Comparison of ENCODE assay signal across 8 cellular contexts in genomic region chr10:97792058-97792721, GRCh38. TPM values are rescaled to one million over a fixed set of nuclear protein-coding genes. Genes with fewer than 3 reads are reported as not detected.
DNase-seq lines count a peak whose midpoint lies in the region; ATAC-seq and TF ChIP-seq lines count a peak whose summit lies in the region.

No MANE protein-coding gene starts in this region.

- TF ChIP-seq CTCF in upper lobe of left lung (IDR thresholded peaks at IDR 0.05) = peak; percentile 84 to 88 (median 86)

- no peak overlapping the region for H4K91ac ChIP-seq in trophoblast cell (ENCODE audit: low read depth, low read length)

- H3K4me2 ChIP-seq in trophoblast cell (ENCODE audit: low read length) = no peak overlapping the region

- H3K36me3 ChIP-seq in trophoblast cell (ENCODE audit: control insufficient read depth in 1 of 2, insufficient read depth in 2 of 2, low read length in 2 of 2) (no peaks in the 10 kb centered on the region), upper lobe of left lung (no peaks in the 10 kb centered on the region)

- no peak overlapping the region for H3K23ac ChIP-seq in trophoblast cell (ENCODE audit: low read length)

- H3K4me3 ChIP-seq in trophoblast cell (ENCODE audit: low read depth, low read length) = no peak overlapping the region
- H3K4me3 ChIP-seq in upper lobe of left lung = no peak overlapping the region

- no peak overlapping the region for H2BK120ac ChIP-seq in trophoblast cell (ENCODE audit: insufficient read depth, low read length, poor library complexity)

- H3K79me1 ChIP-seq in trophoblast cell (ENCODE audit: low read length) = no peaks in the 10 kb centered on the region

- TF ChIP-seq EP300 in upper lobe of left lung (IDR thresholded peaks at IDR 0.05) = no peak

- H3K9ac ChIP-seq in trophoblast cell (ENCODE audit: low read length) = no peak overlapping the region

- no peak overlapping the region for H2BK12ac ChIP-seq in trophoblast cell (ENCODE audit: low read length)

- H2BK5ac ChIP-seq in trophoblast cell (ENCODE audit: low read depth, low read length, poor library complexity) = no peak overlapping the region

- H3K14ac ChIP-seq in trophoblast cell (ENCODE audit: low read length) = no peak overlapping the region

- no peak overlapping the region for H4K12ac ChIP-seq in trophoblast cell (ENCODE audit: low read depth, low read length)

- no peak overlapping the region for H3K18ac ChIP-seq in trophoblast cell (ENCODE audit: low read length)

- no peak for TF ChIP-seq POLR2A in upper lobe of left lung (IDR thresholded peaks at IDR 0.05)

- no peak overlapping the region for H3K27ac ChIP-seq in trophoblast cell (ENCODE audit: low read depth, low read length)
- H3K27ac ChIP-seq in upper lobe of left lung = no peak overlapping the region

- H3K4me1 ChIP-seq in trophoblast cell (ENCODE audit: control insufficient read depth in 1 of 2, insufficient read depth in 2 of 2, low read length in 2 of 2) = no peaks in the 10 kb centered on the region
- peaks cover 6 to 18% (median 14%) of the 10 kb centered on the region in 4 donors for H3K4me1 ChIP-seq in upper lobe of left lung

- H3K9me3 ChIP-seq in trophoblast cell (ENCODE audit: insufficient read depth, low read depth, low read length) = peaks cover 3% of the 10 kb centered on the region
- no peaks in the 10 kb centered on the region for H3K9me3 ChIP-seq in upper lobe of left lung

- no peaks in the 10 kb centered on the region for H3K79me2 ChIP-seq in trophoblast cell (ENCODE audit: control insufficient read depth, insufficient read depth, low read length, poor library complexity)

- no peak overlapping the region for H3K4ac ChIP-seq in trophoblast cell (ENCODE audit: low read depth, low read length)

- no peak overlapping the region for H2AFZ ChIP-seq in trophoblast cell (ENCODE audit: insufficient read depth, low read length, poor library complexity)

- no peaks in the 10 kb centered on the region for H3K27me3 ChIP-seq in trophoblast cell (ENCODE audit: insufficient read depth, low read length)
- H3K27me3 ChIP-seq in upper lobe of left lung = no peaks in the 10 kb centered on the region

- WGBS in trophoblast cell (ENCODE audit: extremely low coverage, insufficient coverage, insufficient read length) = no CpG with 5 or more reads among the region's 8 CpGs
- WGBS in upper lobe of left lung, 2 donors = 32 to 33% methylated on average over 7 to 8 of the region's 8 CpGs

- no peak overlapping the region for H4K8ac ChIP-seq in trophoblast cell (ENCODE audit: low read depth, low read length)

- peak; percentile 62 to 77 for ATAC-seq in upper lobe of left lung (ENCODE audit: low FRiP score in 2 of 2)

- H2AK5ac ChIP-seq in trophoblast cell (ENCODE audit: low read length) = no peak overlapping the region

- DNase-seq in DMS 273 (lab: John Stamatoyannopoulos, UW; ENCODE audit: unreplicated experiment) (peak; percentile 78), DMS 273 treated with DMSO at 0.1 percent for 48 hours (lab: John Stamatoyannopoulos, UW) (no peak), Kasumi-1 (lab: John Stamatoyannopoulos, UW) (peak; percentile 71 to 73), SK-N-DZ (ENCODE audit: low spot score) (peak; percentile 65), germinal center (ENCODE audit: low spot score) (peak; percentile 72), trophoblast cell (peak; percentile 26 to 80), upper lobe of left lung (peak in 1 of 2 donors; percentile 70)
- peak; percentile 72 for DNase-seq in activated naive CD4-positive, alpha-beta T cell treated with Interleukin-2 at 50 U/mL for 16 hours

RNA-seq across cellular contexts. Expression of gene SFRP5, which starts 20.4 kb away (rescaled TPM):
- polyA plus RNA-seq in SK-N-DZ (2014; cell fraction: cytosol; rRNA removed) = 0.55 and 1.4 TPM in 2 replicates
- 0.33 and 0.44 TPM in 2 replicates for polyA plus RNA-seq in SK-N-DZ (2014; cell fraction: nucleus; rRNA removed)
- not detected in 2 replicates for polyA plus RNA-seq in trophoblast cell (2013)
- 10 to 100 TPM in 1 of 6 donors, 1 to 10 TPM in 4, under 1 TPM in 1; 0.69 to 14.9 (median 3.6) TPM for total RNA-seq in upper lobe of left lung

RNA-seq across cellular contexts. Expression of gene ZFYVE27, which starts 55.3 kb away (rescaled TPM):
- polyA plus RNA-seq in SK-N-DZ (2014; cell fraction: cytosol; rRNA removed) = 61.0 and 63.6 TPM in 2 replicates
- 102 and 106 TPM in 2 replicates for polyA plus RNA-seq in SK-N-DZ (2014; cell fraction: nucleus; rRNA removed)
- polyA plus RNA-seq in trophoblast cell (2013) = 10.8 and 12.1 TPM in 2 replicates
- 10 to 100 TPM; 20.5 to 51.3 (median 26.4) TPM for total RNA-seq in upper lobe of left lung

RNA-seq across cellular contexts. Expression of gene GOLGA7B, which starts 57.5 kb away (rescaled TPM):
- polyA plus RNA-seq in SK-N-DZ (2014; cell fraction: cytosol; rRNA removed) = 0.10 and 0.18 TPM in 2 replicates
- polyA plus RNA-seq in SK-N-DZ (2014; cell fraction: nucleus; rRNA removed) = 0.40 and 1.0 TPM in 2 replicates
- 0.21 and 0.47 TPM in 2 replicates for polyA plus RNA-seq in trophoblast cell (2013)
- total RNA-seq in upper lobe of left lung = 1 to 10 TPM; 1.0 to 2.6 (median 1.1) TPM
